ENCODE assay signal across 8 cellular contexts in the genomic region with DNA sequence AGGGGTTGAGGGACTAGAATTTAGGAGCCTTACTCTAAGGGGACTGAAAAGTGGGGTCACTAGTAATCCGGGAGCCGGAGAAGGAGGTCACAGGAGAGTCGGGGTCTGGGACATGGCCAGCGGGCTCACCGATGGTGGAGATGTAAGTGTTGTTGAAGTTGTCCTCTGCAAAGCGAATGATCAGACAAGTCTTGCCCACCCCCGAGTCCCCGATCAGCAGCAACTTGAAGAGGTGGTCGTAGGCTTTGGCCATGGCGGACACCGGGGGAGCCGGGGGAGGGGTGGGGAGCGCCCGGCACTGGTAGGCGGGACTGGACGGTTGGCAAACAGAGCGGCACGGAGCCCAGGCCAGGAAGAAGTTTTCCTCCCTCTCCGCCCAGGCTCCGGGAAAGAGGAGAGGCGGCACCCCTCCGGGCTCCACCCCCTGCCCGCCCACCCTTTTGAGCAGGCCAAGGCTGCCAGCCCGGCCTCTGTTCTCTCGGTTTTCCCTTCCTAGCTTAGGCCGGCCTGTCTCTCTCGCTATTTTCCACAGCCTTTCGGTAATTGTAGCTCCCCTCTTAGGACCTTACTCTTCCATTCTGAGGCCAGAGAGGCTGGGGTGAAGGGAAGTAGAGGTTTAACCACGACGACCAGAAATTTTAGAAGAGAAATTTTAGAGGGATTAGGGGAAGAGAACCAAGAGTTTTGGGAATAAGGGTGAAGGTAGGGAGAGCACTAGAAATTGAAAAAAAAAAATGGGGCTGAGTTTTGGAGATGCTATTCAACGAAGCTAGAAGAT. TPM values are rescaled to one million over a fixed set of nuclear protein-coding genes. Genes with fewer than 3 reads are reported as not detected.
A peak's percentile ranks its signal among the peaks of the same experiment; 100 is the strongest.
DNase-seq lines count a peak whose midpoint lies in the region; ATAC-seq, FAIRE-seq and TF ChIP-seq lines count a peak whose summit lies in the region.

Gene RAB13, minus strand, starts transcription at position 356 of the 778 bp plus-strand sequence. Its CDS starts 103 bp downstream, at position 253.

- peaks cover 23 to 25% (median 23%) of the 10 kb centered on the region in 3 donors for H3K4me1 Mint-ChIP-seq in IgD-negative memory B cell
- H3K4me1 Mint-ChIP-seq in stimulated activated memory B cell treated with anti-CD40 and anti-IgM and Interleukin-4, amounts not matched to agents 10 μg/mL and 1 μg/mL and 100 μg/mL, for 72 hours: peaks cover 53% of the 10 kb centered on the region

- H3K27ac ChIP-seq in RWPE2 (ENCODE audit: poor library complexity, severe bottlenecking) (peak within 1 kb of the TSS; percentile 71), layer of hippocampus (ENCODE audit: low read depth, low read length) (peak within 1 kb of the TSS; percentile 71)

- ATAC-seq in RWPE2 (ENCODE audit: low read depth): peak; percentile 86
- ATAC-seq in stimulated activated memory B cell treated with anti-CD40 and anti-IgM and Interleukin-4, amounts not matched to agents 10 μg/mL and 1 μg/mL and 100 μg/mL, for 72 hours: peak; percentile 18

- H3K4me1 ChIP-seq in RWPE2 (ENCODE audit: insufficient read depth, poor library complexity, severe bottlenecking): peaks cover 12% of the 10 kb centered on the region

- TF ChIP-seq CTCF in RWPE2 (IDR thresholded peaks at IDR 0.05; ENCODE audit: poor library complexity, severe bottlenecking) (no peak), D721Med (IDR thresholded peaks at IDR 0.05; ENCODE audit: insufficient read depth, missing control alignments) (no peak)

- no peak for FAIRE-seq in D721Med (lab: Jason Lieb, UNC)

- peaks cover 25% of the 10 kb centered on the region for H3K36me3 ChIP-seq in RWPE2 (ENCODE audit: low read depth)

- peak within 1 kb of the TSS; percentile 82 to 97 (median 96) for H3K27ac Mint-ChIP-seq in IgD-negative memory B cell
- H3K27ac Mint-ChIP-seq in stimulated activated memory B cell treated with anti-CD40 and anti-IgM and Interleukin-4, amounts not matched to agents 10 μg/mL and 1 μg/mL and 100 μg/mL, for 72 hours: peak within 1 kb of the TSS; percentile 72

- DNase-seq in DMS153 (lab: John Stamatoyannopoulos, UW) (peak; percentile 62), RWPE2 (ENCODE audit: low spot score) (peak; percentile 84), dermis microvascular lymphatic vessel endothelial cell (ENCODE audit: low read depth in 2 of 2) (peak; percentile 46 to 90), D721Med (ENCODE audit: insufficient read length, low spot score) (no peak)
- no peak for DNase-seq in activated effector memory CD4-positive, alpha-beta T cell treated with Interleukin-2 at 50 U/mL for 16 hours

- H3K36me3 Mint-ChIP-seq in IgD-negative memory B cell: no peaks in the 10 kb centered on the region
- peaks cover 8% of the 10 kb centered on the region for H3K36me3 Mint-ChIP-seq in stimulated activated memory B cell treated with anti-CD40 and anti-IgM and Interleukin-4, amounts not matched to agents 10 μg/mL and 1 μg/mL and 100 μg/mL, for 72 hours

- H3K4me3 ChIP-seq in RWPE2 (ENCODE audit: severe bottlenecking): peak within 1 kb of the TSS; percentile 40

- no peaks in the 10 kb centered on the region for H3K9me3 ChIP-seq in RWPE2 (ENCODE audit: severe bottlenecking)

- peaks cover 0 to 2% (median 0%) of the 10 kb centered on the region in 3 donors for H3K9me3 Mint-ChIP-seq in IgD-negative memory B cell
- H3K9me3 Mint-ChIP-seq in stimulated activated memory B cell treated with anti-CD40 and anti-IgM and Interleukin-4, amounts not matched to agents 10 μg/mL and 1 μg/mL and 100 μg/mL, for 72 hours: no peaks in the 10 kb centered on the region

- no peaks in the 10 kb centered on the region for H3K27me3 ChIP-seq in RWPE2 (ENCODE audit: insufficient read depth, poor library complexity, severe bottlenecking)
- no peaks in the 10 kb centered on the region for H3K27me3 ChIP-seq in layer of hippocampus (ENCODE audit: control insufficient read depth, insufficient read depth, low read length)

- no peaks in the 10 kb centered on the region for H3K27me3 Mint-ChIP-seq in IgD-negative memory B cell
- no peaks in the 10 kb centered on the region for H3K27me3 Mint-ChIP-seq in stimulated activated memory B cell treated with anti-CD40 and anti-IgM and Interleukin-4, amounts not matched to agents 10 μg/mL and 1 μg/mL and 100 μg/mL, for 72 hours

- H3K4me3 Mint-ChIP-seq in IgD-negative memory B cell: peak within 1 kb of the TSS; percentile 67 to 90 (median 84)
- peak within 1 kb of the TSS; percentile 78 for H3K4me3 Mint-ChIP-seq in stimulated activated memory B cell treated with anti-CD40 and anti-IgM and Interleukin-4, amounts not matched to agents 10 μg/mL and 1 μg/mL and 100 μg/mL, for 72 hours

RNA-seq across cellular contexts. Expression of gene RAB13, which starts in this region (rescaled TPM):
- not detected for polyA plus RNA-seq in IgD-negative memory B cell
- total RNA-seq in dermis microvascular lymphatic vessel endothelial cell: 35.4 and 61.8 TPM in 2 replicates

Comparison
In these comparisons a context has a peak if more than half of its experiments do, and no peak if none do; other contexts are left out.
1. DNase-seq: peak in DMS153 (single experiment), RWPE2 (single experiment) and dermis microvascular lymphatic vessel endothelial cell (2 of 2); none in activated effector memory CD4-positive, alpha-beta T cell treated with Interleukin-2 at 50 U/mL for 16 hours (single experiment) and D721Med (single experiment).